In the genomic region with DNA sequence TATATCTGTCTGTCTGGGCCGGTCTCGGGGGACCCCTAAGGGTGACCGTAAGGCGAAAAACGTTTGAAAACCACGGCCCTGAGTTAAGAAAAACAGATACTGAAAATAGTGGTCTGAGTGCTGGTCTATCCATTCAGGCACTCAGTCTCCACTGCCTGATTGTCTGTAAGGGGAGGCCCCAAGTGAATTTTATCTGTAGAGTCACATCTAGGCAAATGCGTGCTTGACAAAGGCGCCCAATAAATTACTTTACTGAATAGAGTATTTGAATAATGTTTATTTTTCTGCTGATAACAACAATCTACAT, we compare ENCODE assay signal across 8 cellular contexts. TPM values are rescaled to one million over a fixed set of nuclear protein-coding genes. Genes with fewer than 3 reads are reported as not detected.
DNase-seq lines count a peak whose midpoint lies in the region; ATAC-seq and TF ChIP-seq lines count a peak whose summit lies in the region.

No MANE protein-coding gene starts in this region.

- H3K36me3 ChIP-seq in Panc1 (ENCODE audit: control insufficient read depth, insufficient read depth, low read length) (peaks cover 9% of the 10 kb centered on the region), fibroblast of lung (ENCODE audit: control insufficient read depth, insufficient read depth, low read length) (no peaks in the 10 kb centered on the region), psoas muscle (ENCODE audit: insufficient read depth in 1 of 2, low read depth in 1 of 2) (peaks cover 0 to 15% of the 10 kb centered on the region in 2 donors)

- peaks cover 56% of the 10 kb centered on the region for H3K79me2 ChIP-seq in fibroblast of lung (ENCODE audit: control insufficient read depth, insufficient read depth, low read length)

- BruUV-seq in Panc1 (replicated peaks; lab: Mats Ljungman, UMichigan): TSS peak; percentile 74

- intact Hi-C loops in Panc1 (cut with micrococcal nuclease; ENCODE audit: unreplicated experiment) (no loop called here), psoas muscle (cut with DNase I) (no loop called here)

- peak overlapping the region; percentile 91 for H3K9ac ChIP-seq in fibroblast of lung (ENCODE audit: insufficient read depth, low read length)

- DNase-seq in Panc1 (ENCODE audit: low read depth, low spot score) (no peak), fibroblast of lung (ENCODE audit: low read depth in 2 of 2) (no peak), psoas muscle (no peak), SHP77 treated with DMSO at 0.1 percent for 48 hours (lab: John Stamatoyannopoulos, UW) (no peak), NCI-H524 (lab: John Stamatoyannopoulos, UW) (no peak), dedifferentiated amniotic fluid mesenchymal stem cell (ENCODE audit: extremely low spot score) (no peak), HT-29 (ENCODE audit: low spot score) (no peak)

- H3K4me3 ChIP-seq in Panc1 (ENCODE audit: low read depth in 2 of 2, low read length in 2 of 2): peak overlapping the region; percentile 99
- peak overlapping the region; percentile 75 to 96 (median 81) for H3K4me3 ChIP-seq in fibroblast of lung (replicated peaks in 1 of 4; ENCODE audit: control extremely low read depth in 1 of 4, insufficient read depth in 1 of 4, low read depth in 3 of 4, low read length in 4 of 4)
- H3K4me3 ChIP-seq in psoas muscle: peak overlapping the region; percentile 81

- H3K4me2 ChIP-seq in fibroblast of lung (ENCODE audit: extremely low read depth, insufficient read depth, low read length): peak overlapping the region; percentile 87

- H3K27ac ChIP-seq in Panc1 (ENCODE audit: low read length): peak overlapping the region; percentile 87
- H3K27ac ChIP-seq in fibroblast of lung (ENCODE audit: insufficient read depth, low read length): peak overlapping the region; percentile 98
- peak overlapping the region; percentile 89 for H3K27ac ChIP-seq in psoas muscle

- H3K4me1 ChIP-seq in Panc1 (ENCODE audit: control insufficient read depth, insufficient read depth, low read length) (peaks cover 12% of the 10 kb centered on the region), fibroblast of lung (ENCODE audit: control insufficient read depth, extremely low read depth, insufficient read depth, low read length) (no peaks in the 10 kb centered on the region), psoas muscle (peaks cover 22% of the 10 kb centered on the region)

- H2AFZ ChIP-seq in fibroblast of lung (ENCODE audit: low read length): no peak overlapping the region

- H3K9me3 ChIP-seq in Panc1 (ENCODE audit: control insufficient read depth, insufficient read depth, low read depth, low read length): no peaks in the 10 kb centered on the region
- H3K9me3 ChIP-seq in fibroblast of lung (ENCODE audit: control insufficient read depth, insufficient read depth, low read depth, low read length): no peaks in the 10 kb centered on the region
- no peaks in the 10 kb centered on the region for H3K9me3 ChIP-seq in psoas muscle

- ATAC-seq in GM21723 (IDR thresholded peaks at IDR 0.05; ENCODE audit: unreplicated experiment): peak; percentile 31
- peak; percentile 40 for ATAC-seq in Panc1
- ATAC-seq in psoas muscle: peak in 2 of 4 donors; percentile 28 to 38

- no peaks in the 10 kb centered on the region for H4K20me1 ChIP-seq in fibroblast of lung (ENCODE audit: control insufficient read depth, extremely low read depth, insufficient read depth, low read length)

- 0 to 23% (median 1%) methylated on average over 8 of the region's 8 CpGs for WGBS in psoas muscle, 3 donors

- TF ChIP-seq CTCF in Panc1 (IDR thresholded peaks at IDR 0.05) (no peak), fibroblast of lung (conservative IDR thresholded peaks at IDR 0.05 in 1 of 2, IDR thresholded peaks at IDR 0.05 in 1 of 2; ENCODE audit: low read depth in 1 of 2, low read length in 2 of 2) (no peak), psoas muscle (IDR thresholded peaks at IDR 0.05) (no peak)

- POLR2A ChIA-PET in Panc1 (lab: Charles Lee): no interaction called here

- H3K27me3 ChIP-seq in Panc1 (ENCODE audit: control insufficient read depth, insufficient read depth, low read length) (no peaks in the 10 kb centered on the region), fibroblast of lung (ENCODE audit: control insufficient read depth, insufficient read depth, low read length) (no peaks in the 10 kb centered on the region), psoas muscle (ENCODE audit: insufficient read depth in 3 of 3, low read length in 2 of 3) (no peaks in the 10 kb centered on the region)

- in situ Hi-C loops in Panc1 (cut with HindIII; ENCODE audit: low pct_unique_long_range_greater_than_20kb, low sequenced_read_pairs): no loop called here

- CTCF ChIA-PET in Panc1 (lab: Charles Lee): interaction anchor here (0.6 kb wide), 1 partner anchor 1380 kb away, joined by 8 read pairs; no protein-coding TSS in a partner anchor

RNA-seq across cellular contexts. Expression of a gene that starts 0.5 kb away (rescaled TPM):
- total RNA-seq in Panc1 (2021; ENCODE audit: unreplicated experiment) (91.5 TPM), fibroblast of lung (82.7 and 84.1 TPM in 2 replicates), psoas muscle (100 to 1,000 TPM in 1 of 4 donors, 10 to 100 TPM in 3; 43.7 to 101 (median 67.4) TPM)
- 85.6 TPM for polyA plus RNA-seq in Panc1 (2012; ENCODE audit: insufficient read length)
- polyA plus RNA-seq in fibroblast of lung (76.6 and 91.5 TPM in 2 replicates), psoas muscle (10 to 100 TPM; 49.1 to 83.3 (median 52.1) TPM)
- polyA plus RNA-seq in fibroblast of lung (2012): 92.2 and 98.7 TPM in 2 replicates
- polyA minus RNA-seq in fibroblast of lung (ENCODE audit: low replicate concordance): 9.3 and 12.6 TPM in 2 replicates
- 47.7 and 51.5 TPM in 2 replicates for total RNA-seq in HT-29 (2014; rRNA removed; shearing (Covaris generic))

RNA-seq across cellular contexts. Expression of a gene that starts 0.8 kb away (rescaled TPM):
- total RNA-seq in Panc1 (2021; ENCODE audit: unreplicated experiment) (115 TPM), fibroblast of lung (11.3 and 19.3 TPM in 2 replicates), psoas muscle (10 to 100 TPM in 3 of 4 donors, 1 to 10 TPM in 1; 5.4 to 15.7 (median 11.3) TPM)
- polyA plus RNA-seq in Panc1 (2012; ENCODE audit: insufficient read length): 55.5 TPM
- polyA plus RNA-seq in fibroblast of lung (23.1 and 30.3 TPM in 2 replicates), psoas muscle (10 to 100 TPM; 14.4 to 48.5 (median 24.7) TPM)
- 16.8 and 24.2 TPM in 2 replicates for polyA plus RNA-seq in fibroblast of lung (2012)
- polyA minus RNA-seq in fibroblast of lung (ENCODE audit: low replicate concordance): 2.6 and 10.3 TPM in 2 replicates
- total RNA-seq in HT-29 (2014; rRNA removed; shearing (Covaris generic)): 53.8 and 54.9 TPM in 2 replicates

RNA-seq across cellular contexts. Expression of a gene that starts 17.7 kb away (rescaled TPM):
- total RNA-seq in Panc1 (2021; ENCODE audit: unreplicated experiment) (308 TPM), fibroblast of lung (305 and 521 TPM in 2 replicates), psoas muscle (100 to 1,000 TPM; 102 to 181 (median 132) TPM)
- 580 TPM for polyA plus RNA-seq in Panc1 (2012; ENCODE audit: insufficient read length)
- polyA plus RNA-seq in fibroblast of lung (2,163 and 2,209 TPM in 2 replicates), psoas muscle (1,000 to 10,000 TPM in 2 of 3 donors, 100 to 1,000 TPM in 1; 848 to 1,450 (median 1,427) TPM)
- polyA plus RNA-seq in fibroblast of lung (2012): 1,818 and 2,496 TPM in 2 replicates
- polyA minus RNA-seq in fibroblast of lung (ENCODE audit: low replicate concordance): 3.9 and 12.9 TPM in 2 replicates
- total RNA-seq in HT-29 (2014; rRNA removed; shearing (Covaris generic)): 658 and 887 TPM in 2 replicates

RNA-seq across cellular contexts. Expression of a gene that starts 22.5 kb away (rescaled TPM):
- total RNA-seq in Panc1 (2021; ENCODE audit: unreplicated experiment) (not detected), fibroblast of lung (not detected in 2 replicates), psoas muscle (1 to 10 TPM in 3 of 4 donors, under 1 TPM in 1; 0.81 to 2.0 (median 1.3) TPM)
- polyA plus RNA-seq in Panc1 (2012; ENCODE audit: insufficient read length): not detected
- polyA plus RNA-seq in fibroblast of lung (0.05 TPM in 1 of 2 replicates, not detected in the other), psoas muscle (under 1 TPM; 0.27 to 0.47 (median 0.37) TPM)
- polyA plus RNA-seq in fibroblast of lung (2012): not detected in 2 replicates
- not detected in 2 replicates for polyA minus RNA-seq in fibroblast of lung (ENCODE audit: low replicate concordance)
- not detected in 2 replicates for total RNA-seq in HT-29 (2014; rRNA removed; shearing (Covaris generic))

RNA-seq across cellular contexts. Expression of a gene that starts 59.9 kb away (rescaled TPM):
- 39.1 TPM for total RNA-seq in Panc1 (2021; ENCODE audit: unreplicated experiment)
- 26.6 TPM for polyA plus RNA-seq in Panc1 (2012; ENCODE audit: insufficient read length)
- 3.0 and 3.1 TPM in 2 replicates for total RNA-seq in fibroblast of lung
- polyA plus RNA-seq in fibroblast of lung: 7.7 and 12.0 TPM in 2 replicates
- 9.1 and 14.7 TPM in 2 replicates for polyA plus RNA-seq in fibroblast of lung (2012)
- polyA minus RNA-seq in fibroblast of lung (ENCODE audit: low replicate concordance): 1.1 and 4.9 TPM in 2 replicates
- total RNA-seq in psoas muscle: 10 to 100 TPM; 11.7 to 23.2 (median 13.5) TPM
- polyA plus RNA-seq in psoas muscle: 10 to 100 TPM; 11.0 to 35.3 (median 13.8) TPM
- total RNA-seq in HT-29 (2014; rRNA removed; shearing (Covaris generic)): 2.6 and 5.3 TPM in 2 replicates
